Comparison of ENCODE assay signal across 1 cellular context in the genomic region with DNA sequence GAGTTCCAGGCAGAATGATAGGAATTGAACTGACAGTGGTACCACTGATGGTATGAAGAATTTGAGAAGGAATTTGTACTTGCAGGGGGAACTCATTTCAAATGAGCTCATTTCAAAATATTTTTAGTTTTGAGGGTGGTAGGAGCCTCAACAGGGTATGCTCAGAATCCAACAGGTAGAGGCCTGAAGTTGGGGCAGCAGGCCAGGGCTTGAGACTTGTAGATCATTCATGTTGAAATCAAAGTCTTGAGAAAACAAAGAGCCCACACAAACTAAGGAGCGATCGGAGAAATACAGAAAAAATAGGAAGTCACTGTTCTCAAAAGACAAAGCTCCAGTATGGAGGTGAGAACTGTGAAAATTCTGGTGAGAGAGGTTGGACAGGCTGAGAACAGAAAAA.
TF ChIP-seq lines count a peak whose summit lies in the region.

No MANE protein-coding gene starts in this region.

TF ChIP-seq in K562, 482 proteins besides CTCF, POLR2A, EP300 and RAD21:
- TF ChIP-seq KDM5B (IDR thresholded peaks at IDR 0.05; ENCODE audit: insufficient replicate concordance, low read depth, low read length) = no peak
- TF ChIP-seq, protein P1, sequence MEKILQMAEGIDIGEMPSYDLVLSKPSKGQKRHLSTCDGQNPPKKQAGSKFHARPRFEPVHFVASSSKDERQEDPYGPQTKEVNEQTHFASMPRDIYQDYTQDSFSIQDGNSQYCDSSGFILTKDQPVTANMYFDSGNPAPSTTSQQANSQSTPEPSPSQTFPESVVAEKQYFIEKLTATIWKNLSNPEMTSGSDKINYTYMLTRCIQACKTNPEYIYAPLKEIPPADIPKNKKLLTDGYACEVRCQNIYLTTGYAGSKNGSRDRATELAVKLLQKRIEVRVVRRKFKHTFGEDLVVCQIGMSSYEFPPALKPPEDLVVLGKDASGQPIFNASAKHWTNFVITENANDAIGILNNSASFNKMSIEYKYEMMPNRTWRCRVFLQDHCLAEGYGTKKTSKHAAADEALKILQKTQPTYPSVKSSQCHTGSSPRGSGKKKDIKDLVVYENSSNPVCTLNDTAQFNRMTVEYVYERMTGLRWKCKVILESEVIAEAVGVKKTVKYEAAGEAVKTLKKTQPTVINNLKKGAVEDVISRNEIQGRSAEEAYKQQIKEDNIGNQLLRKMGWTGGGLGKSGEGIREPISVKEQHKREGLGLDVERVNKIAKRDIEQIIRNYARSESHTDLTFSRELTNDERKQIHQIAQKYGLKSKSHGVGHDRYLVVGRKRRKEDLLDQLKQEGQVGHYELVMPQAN (IDR thresholded peaks at IDR 0.05; ENCODE audit: borderline replicate concordance) = no peak
- TF ChIP-seq FOXM1 (IDR thresholded peaks at IDR 0.05; ENCODE audit: low read depth) = no peak
- no peak for TF ChIP-seq FOXM1 (CRISPR knock-in tag; IDR thresholded peaks at IDR 0.05; ENCODE audit: low read depth)
- TF ChIP-seq SMAD2 (IDR thresholded peaks at IDR 0.05; ENCODE audit: low read depth, low read length) = no peak
- TF ChIP-seq, protein P2, sequence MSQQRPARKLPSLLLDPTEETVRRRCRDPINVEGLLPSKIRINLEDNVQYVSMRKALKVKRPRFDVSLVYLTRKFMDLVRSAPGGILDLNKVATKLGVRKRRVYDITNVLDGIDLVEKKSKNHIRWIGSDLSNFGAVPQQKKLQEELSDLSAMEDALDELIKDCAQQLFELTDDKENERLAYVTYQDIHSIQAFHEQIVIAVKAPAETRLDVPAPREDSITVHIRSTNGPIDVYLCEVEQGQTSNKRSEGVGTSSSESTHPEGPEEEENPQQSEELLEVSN (IDR thresholded peaks at IDR 0.05; ENCODE audit: borderline replicate concordance in 1 of 2, extremely low read depth in 1 of 2, insufficient read depth in 1 of 2, insufficient read length in 1 of 2, low read depth in 1 of 2, low read length in 1 of 2, poor library complexity in 1 of 2, severe bottlenecking in 1 of 2) = no peak
- no peak for TF ChIP-seq CHD4 (IDR thresholded peaks at IDR 0.05; ENCODE audit: insufficient read depth, insufficient replicate concordance, low read depth, low read length, poor library complexity, severe bottlenecking)
- no peak for TF ChIP-seq ZNF668 (CRISPR knock-in tag; IDR thresholded peaks at IDR 0.05)
- TF ChIP-seq, protein P3, sequence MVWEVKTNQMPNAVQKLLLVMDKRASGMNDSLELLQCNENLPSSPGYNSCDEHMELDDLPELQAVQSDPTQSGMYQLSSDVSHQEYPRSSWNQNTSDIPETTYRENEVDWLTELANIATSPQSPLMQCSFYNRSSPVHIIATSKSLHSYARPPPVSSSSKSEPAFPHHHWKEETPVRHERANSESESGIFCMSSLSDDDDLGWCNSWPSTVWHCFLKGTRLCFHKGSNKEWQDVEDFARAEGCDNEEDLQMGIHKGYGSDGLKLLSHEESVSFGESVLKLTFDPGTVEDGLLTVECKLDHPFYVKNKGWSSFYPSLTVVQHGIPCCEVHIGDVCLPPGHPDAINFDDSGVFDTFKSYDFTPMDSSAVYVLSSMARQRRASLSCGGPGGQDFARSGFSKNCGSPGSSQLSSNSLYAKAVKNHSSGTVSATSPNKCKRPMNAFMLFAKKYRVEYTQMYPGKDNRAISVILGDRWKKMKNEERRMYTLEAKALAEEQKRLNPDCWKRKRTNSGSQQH (CRISPR knock-in tag; IDR thresholded peaks at IDR 0.05) = no peak
